8 cellular contexts compared by ENCODE assay signal in the genomic region with DNA sequence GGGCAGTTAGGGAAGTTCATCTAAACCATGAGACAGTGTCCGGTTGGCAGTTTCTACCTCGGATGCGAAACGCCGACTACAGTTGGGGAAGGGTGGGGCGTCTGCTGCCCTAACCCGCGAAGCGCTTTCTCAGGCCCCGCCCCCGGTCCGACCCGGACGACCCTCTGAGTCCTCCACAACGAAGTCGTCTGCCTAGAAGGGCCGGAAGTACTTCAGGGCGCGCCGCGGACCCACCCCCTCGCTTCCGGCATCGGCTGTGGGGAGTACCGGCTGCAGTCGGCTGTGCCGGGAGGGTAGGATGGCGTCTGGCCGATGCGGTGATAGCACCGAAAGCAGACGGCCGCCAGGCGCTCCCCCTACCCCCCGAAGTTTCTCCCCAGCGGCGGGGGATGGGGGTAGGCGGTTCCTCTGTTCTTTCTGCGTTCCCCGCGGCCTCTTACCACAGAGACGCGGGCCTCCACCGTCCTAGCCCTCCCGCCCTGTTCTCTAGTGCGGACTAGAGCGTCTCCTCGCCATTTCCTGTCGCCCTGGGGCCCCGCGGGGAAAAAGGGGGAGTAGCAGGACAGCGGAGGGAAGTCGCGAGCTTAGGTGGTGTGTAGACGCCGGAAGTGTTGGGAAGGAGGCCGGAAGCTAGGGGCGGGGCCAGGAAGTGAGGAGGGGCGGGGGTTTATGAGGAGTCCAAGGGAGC. TPM values are rescaled to one million over a fixed set of nuclear protein-coding genes. Genes with fewer than 3 reads are reported as not detected.
DNase-seq lines count a peak whose midpoint lies in the region; ATAC-seq and TF ChIP-seq lines count a peak whose summit lies in the region.

TSS of gene TRIM41 (plus strand) at position 241 of the 688 bp plus-strand sequence. CDS start 719 bp downstream, outside the sequence.

- TF ChIP-seq CTCF in endodermal cell (conservative IDR thresholded peaks at IDR 0.05): peak; percentile 39

- peaks cover 48% of the 10 kb centered on the region for H3K4me1 Mint-ChIP-seq in activated CD4-positive, alpha-beta memory T cell treated with anti-CD3 and anti-CD28 coated beads for 36 hours (ENCODE audit: low read depth)
- peaks cover 6% of the 10 kb centered on the region for H3K4me1 Mint-ChIP-seq in endodermal cell

- H3K36me3 ChIP-seq in endodermal cell (ENCODE audit: control insufficient read depth, insufficient read depth, low read length): peaks cover 19% of the 10 kb centered on the region

- H3K9me3 Mint-ChIP-seq in activated CD4-positive, alpha-beta memory T cell treated with anti-CD3 and anti-CD28 coated beads for 36 hours: no peaks in the 10 kb centered on the region
- no peaks in the 10 kb centered on the region for H3K9me3 Mint-ChIP-seq in endodermal cell

- peak; percentile 55 for ATAC-seq in GM19438 (IDR thresholded peaks at IDR 0.05; ENCODE audit: low read depth, unreplicated experiment)

- H3K27ac Mint-ChIP-seq in activated CD4-positive, alpha-beta memory T cell treated with anti-CD3 and anti-CD28 coated beads for 36 hours: peak within 1 kb of the TSS; percentile 98
- peak within 1 kb of the TSS; percentile 97 for H3K27ac Mint-ChIP-seq in endodermal cell

- no peaks in the 10 kb centered on the region for H3K9me3 ChIP-seq in endodermal cell (ENCODE audit: control insufficient read depth, low read length)
- no peaks in the 10 kb centered on the region for H3K9me3 ChIP-seq in mononuclear cell (ENCODE audit: low read depth, low read length)

- POLR2A ChIA-PET in activated CD4-positive, alpha-beta memory T cell treated with anti-CD3 and anti-CD28 coated beads for 36 hours (lab: Charles Lee): interaction anchor here (0.6 to 7.1 kb wide), 8 partner anchors 11 to 38 kb away, joined by 3 to 100 read pairs (median 16); partner anchors contain the start of genes RACK1 and TRIM52

- peak; percentile 93 for DNase-seq in AG20443 (ENCODE audit: low spot score)
- DNase-seq in HK-2 (ENCODE audit: unreplicated experiment): peak; percentile 94
- DNase-seq in activated CD4-positive, alpha-beta memory T cell treated with anti-CD3 and anti-CD28 coated beads for 36 hours: peak; percentile 98
- peak; percentile 99 for DNase-seq in endodermal cell
- DNase-seq in stimulated activated CD8-positive, alpha-beta memory T cell treated with anti-CD3 and anti-CD28 coated beads, Interleukin-4, amount 100 ng/mL, for 24 hours (ENCODE audit: low read depth): peak; percentile 99
- DNase-seq in hippocampal formation (lab: John Stamatoyannopoulos, UW): no peak

- H3K4me1 ChIP-seq in endodermal cell (ENCODE audit: control insufficient read depth, insufficient read depth, low read length): peaks cover 2% of the 10 kb centered on the region
- H3K4me1 ChIP-seq in mononuclear cell (ENCODE audit: insufficient read depth, low read length): peaks cover 53% of the 10 kb centered on the region

- H3K4me3 ChIP-seq in endodermal cell (ENCODE audit: low read length): peak within 1 kb of the TSS; percentile 93
- peak within 1 kb of the TSS; percentile 87 for H3K4me3 ChIP-seq in mononuclear cell (ENCODE audit: low read length)

- peak within 1 kb of the TSS; percentile 51 for H3K9ac ChIP-seq in endodermal cell (ENCODE audit: extremely low read depth, low read length, poor library complexity, severe bottlenecking)

- H3K27me3 Mint-ChIP-seq in activated CD4-positive, alpha-beta memory T cell treated with anti-CD3 and anti-CD28 coated beads for 36 hours: peaks cover 7% of the 10 kb centered on the region
- peaks cover 8% of the 10 kb centered on the region for H3K27me3 Mint-ChIP-seq in endodermal cell (ENCODE audit: insufficient read depth)

- peaks cover 11% of the 10 kb centered on the region for H3K36me3 Mint-ChIP-seq in activated CD4-positive, alpha-beta memory T cell treated with anti-CD3 and anti-CD28 coated beads for 36 hours
- peaks cover 9% of the 10 kb centered on the region for H3K36me3 Mint-ChIP-seq in endodermal cell (ENCODE audit: low read depth)

- peak within 1 kb of the TSS; percentile 92 for H3K27ac ChIP-seq in endodermal cell (ENCODE audit: low read depth, low read length)

- H3K27me3 ChIP-seq in endodermal cell (ENCODE audit: control insufficient read depth, insufficient read depth, low read length, poor library complexity, severe bottlenecking) (no peaks in the 10 kb centered on the region), mononuclear cell (ENCODE audit: insufficient read depth, low read length) (no peaks in the 10 kb centered on the region)

- intact Hi-C loops in activated CD4-positive, alpha-beta memory T cell treated with anti-CD3 and anti-CD28 coated beads for 36 hours (cut with micrococcal nuclease): loop anchor here (1.0 to 5.0 kb wide), 6 partner anchors 21 to 1526 kb away; partner anchors contain the start of genes CANX, MGAT1 and TRIM52

- CTCF ChIA-PET in activated CD4-positive, alpha-beta memory T cell treated with anti-CD3 and anti-CD28 coated beads for 36 hours (lab: Charles Lee): interaction anchor here (0.6 to 2.8 kb wide), 5 partner anchors 18 to 39 kb away, joined by 3 to 16 read pairs (median 10); no protein-coding TSS in a partner anchor

- peak within 1 kb of the TSS; percentile 98 for H3K4me3 Mint-ChIP-seq in activated CD4-positive, alpha-beta memory T cell treated with anti-CD3 and anti-CD28 coated beads for 36 hours
- peak within 1 kb of the TSS; percentile 92 for H3K4me3 Mint-ChIP-seq in endodermal cell

- 0% methylated on average over 1 to 59 of the region's 59 CpGs for WGBS in endodermal cell (ENCODE audit: insufficient coverage in 1 of 2, insufficient read length in 1 of 2), 2 experiments

RNA-seq across cellular contexts. Expression of gene TRIM41, which starts in this region (rescaled TPM):
- 10 to 100 TPM; 35.3 to 36.4 TPM for total RNA-seq in activated CD4-positive, alpha-beta memory T cell treated with anti-CD3 and anti-CD28 coated beads for 36 hours
- total RNA-seq in endodermal cell (10 to 100 TPM; 37.5 to 41.7 TPM), mononuclear cell (6.1 TPM)
- polyA plus RNA-seq in endodermal cell (2013, experiment 1 of 2): 29.1 TPM
- polyA plus RNA-seq in endodermal cell (2013, experiment 2 of 2): 23.7 TPM

Comparison
In these comparisons a context has a peak if more than half of its experiments do, and no peak if none do; other contexts are left out.
1. DNase-seq: peak in AG20443 (single experiment), HK-2 (single experiment), activated CD4-positive, alpha-beta memory T cell treated with anti-CD3 and anti-CD28 coated beads for 36 hours (single experiment), endodermal cell (single experiment) and stimulated activated CD8-positive, alpha-beta memory T cell treated with anti-CD3 and anti-CD28 coated beads, Interleukin-4, amount 100 ng/mL, for 24 hours (single experiment); none in hippocampal formation (0 of 2).